ENCODE assay signal across 13 cellular contexts in genomic region chr2:231617059-231617926, GRCh38. TPM values are rescaled to one million over a fixed set of nuclear protein-coding genes. Genes with fewer than 3 reads are reported as not detected.
A peak's percentile ranks its signal among the peaks of the same experiment; 100 is the strongest.
DNase-seq lines count a peak whose midpoint lies in the region; ATAC-seq and TF ChIP-seq lines count a peak whose summit lies in the region.
"Had no signal": no experiment of that assay in that cellular context is flagged by ENCODE, and none has a peak within 500 bp of the region (broad histone marks: within the 10 kb centered on the region; RNA-seq: fewer than 3 reads in every experiment).

No MANE protein-coding gene starts in this region.

- H3K4me3 ChIP-seq in IMR-90 (ENCODE audit: insufficient read depth, low read depth, low read length) (no peak overlapping the region), muscle layer of colon (ENCODE audit: low read depth in 1 of 2, low read length in 2 of 2) (no peak overlapping the region)

- 0 out of 2 replicates have a peak overlapping the region, but pooled peaks have one; percentile 42 for H2BK20ac ChIP-seq in IMR-90 (ENCODE audit: low read depth, low read length)

- 0 out of 2 replicates have a peak overlapping the region, but pooled peaks have one; percentile 69 for H3K23ac ChIP-seq in IMR-90 (ENCODE audit: low read depth, low read length)

- no peak overlapping the region for H3K4me2 ChIP-seq in IMR-90 (ENCODE audit: low read depth, low read length)

- H2AFZ ChIP-seq in IMR-90 (replicated peaks; ENCODE audit: low read length, poor library complexity): peak overlapping the region; percentile 69
- H2AFZ ChIP-seq: parathyroid adenoma had no signal

- no peak for TF ChIP-seq CTCF in CD4-positive, alpha-beta T cell (IDR thresholded peaks at IDR 0.05)
- no peak for TF ChIP-seq CTCF in IMR-90 (conservative IDR thresholded peaks at IDR 0.05; ENCODE audit: low read depth, low read length)

- H3K9me3 ChIP-seq in CD4-positive, alpha-beta T cell (ENCODE audit: control insufficient read depth, low read length): no peaks in the 10 kb centered on the region
- H3K9me3 ChIP-seq in IMR-90 (ENCODE audit: control insufficient read depth, insufficient read depth, low read length) (no peaks in the 10 kb centered on the region), muscle layer of colon (ENCODE audit: low read length) (no peaks in the 10 kb centered on the region)

- 0 out of 2 replicates have a peak overlapping the region, but pooled peaks have one; percentile 29 for H3K14ac ChIP-seq in IMR-90 (replicated peaks; ENCODE audit: low read depth, low read length)

- H3K9me1 ChIP-seq in IMR-90 (ENCODE audit: insufficient read depth, low read length): peaks cover 7% of the 10 kb centered on the region; the same call in 1 of the 2 replicates

- TF ChIP-seq POLR2A in IMR-90 (IDR thresholded peaks at IDR 0.05; ENCODE audit: low read depth, low read length): no peak

- no peaks in the 10 kb centered on the region for H3K36me3 Mint-ChIP-seq in CD4-positive, alpha-beta T cell (ENCODE audit: low read depth)
- H3K36me3 Mint-ChIP-seq in activated T-helper 2 cell treated with anti-CD3 and anti-CD28 coated beads, Interferon-gamma antibody, Interleukin-2, Interleukin-4, amounts not matched to agents 10 μg/mL and 5 μg/mL and 100 μg/mL, durations not matched to agents 14 hours and 24 hours and 36 hours (ENCODE audit: low read depth): no peaks in the 10 kb centered on the region

- H3K4me1 Mint-ChIP-seq in CD4-positive, alpha-beta T cell (ENCODE audit: low read depth): peaks cover 40% of the 10 kb centered on the region
- H3K4me1 Mint-ChIP-seq in activated T-helper 2 cell treated with anti-CD3 and anti-CD28 coated beads, Interferon-gamma antibody, Interleukin-2, Interleukin-4, amounts not matched to agents 10 μg/mL and 5 μg/mL and 100 μg/mL, durations not matched to agents 14 hours and 24 hours and 36 hours (ENCODE audit: low read depth): peaks cover 47% of the 10 kb centered on the region

- CTCF ChIA-PET in CD4-positive, alpha-beta T cell (lab: Charles Lee): interaction anchor here (0.6 to 1.8 kb wide), 5 partner anchors 16 to 268 kb away, joined by 3 to 4 read pairs (median 3); no protein-coding TSS in a partner anchor
- CTCF ChIA-PET in IMR-90 (lab: Yijun Ruan, JAX): interaction anchor here (1.4 kb wide), 1 partner anchor 97 kb away, joined by 4 read pairs; no protein-coding TSS in a partner anchor

- H2BK15ac ChIP-seq in IMR-90 (ENCODE audit: low read depth, low read length): no peak overlapping the region

- 27% methylated on average over 3 of the region's 13 CpGs; no CpG with 5 or more reads in 1 of the 2 experiments for WGBS in IMR-90 (ENCODE audit: extremely low coverage in 2 of 2, insufficient read length in 1 of 2), 2 experiments

- H3K4ac ChIP-seq in IMR-90 (ENCODE audit: low read depth, low read length): no peak overlapping the region; the same call in none of the 2 replicates

- H3K27me3 ChIP-seq in CD4-positive, alpha-beta T cell (ENCODE audit: control insufficient read depth, insufficient read depth, low read length): no peaks in the 10 kb centered on the region
- H3K27me3 ChIP-seq in IMR-90 (ENCODE audit: control insufficient read depth, insufficient read depth, low read length): no peaks in the 10 kb centered on the region
- H3K27me3 ChIP-seq in muscle layer of colon (ENCODE audit: control insufficient read depth in 1 of 2, insufficient read depth in 2 of 2, low read length in 2 of 2): no peaks in the 10 kb centered on the region

- no peaks in the 10 kb centered on the region for H3K36me3 ChIP-seq in IMR-90 (ENCODE audit: control insufficient read depth, insufficient read depth, low read length)
- no peaks in the 10 kb centered on the region for H3K36me3 ChIP-seq in muscle layer of colon (ENCODE audit: insufficient read depth, low read length)

- H4K8ac ChIP-seq in IMR-90 (ENCODE audit: low read depth in 2 of 2, low read length in 2 of 2): peak overlapping the region in 1 of 2 experiments; percentile 1; a peak in 1 of 4 replicates

- H2AK5ac ChIP-seq in IMR-90 (ENCODE audit: low read depth, low read length): no peak overlapping the region

- no peak for ATAC-seq in CD4-positive, alpha-beta T cell (ENCODE audit: poor library complexity)
- ATAC-seq in IMR-90 (ENCODE audit: low read depth): no peak
- ATAC-seq in GM18519 (IDR thresholded peaks at IDR 0.05; ENCODE audit: low FRiP score, unreplicated experiment): no peak
- ATAC-seq: Right ventricle myocardium inferior had no signal

- H3K27me3 Mint-ChIP-seq in CD4-positive, alpha-beta T cell: no peaks in the 10 kb centered on the region
- no peaks in the 10 kb centered on the region for H3K27me3 Mint-ChIP-seq in activated T-helper 2 cell treated with anti-CD3 and anti-CD28 coated beads, Interferon-gamma antibody, Interleukin-2, Interleukin-4, amounts not matched to agents 10 μg/mL and 5 μg/mL and 100 μg/mL, durations not matched to agents 14 hours and 24 hours and 36 hours (ENCODE audit: low read depth)

- no peak overlapping the region for H3K56ac ChIP-seq in IMR-90 (ENCODE audit: extremely low read depth, insufficient read depth, low read length)

- H2BK120ac ChIP-seq in IMR-90 (ENCODE audit: low read depth, low read length): 0 out of 2 replicates have a peak overlapping the region, but pooled peaks have one; percentile 5

- DNase-seq in CD4-positive, alpha-beta T cell: no peak
- DNase-seq in IMR-90: peak; percentile 31
- DNase-seq in activated T-helper 2 cell treated with anti-CD3 and anti-CD28 coated beads, Interferon-gamma antibody, Interleukin-2, Interleukin-4, amounts not matched to agents 10 μg/mL and 5 μg/mL and 100 μg/mL, durations not matched to agents 14 hours and 24 hours and 36 hours (ENCODE audit: low spot score): no peak
- DNase-seq in stimulated activated CD4-positive, alpha-beta T cell treated with anti-CD3 and anti-CD28 coated beads, Interleukin-15, amount 100 ng/mL, for 24 hours: no peak
- DNase-seq in posterior vena cava (ENCODE audit: low spot score): no peak
- DNase-seq in activated effector memory CD4-positive, alpha-beta T cell treated with anti-CD3 and anti-CD28 coated beads, Interleukin-2, amount 50 U/mL, for 16 hours: no peak
- DNase-seq: anterior cingulate cortex had no signal

- H4K91ac ChIP-seq in IMR-90 (ENCODE audit: insufficient read depth, low read depth, low read length): no peak overlapping the region; the same call in 1 of the 2 replicates

- POLR2A ChIA-PET in CD4-positive, alpha-beta T cell (lab: Charles Lee): interaction anchor here (0.9 to 1.6 kb wide), 6 partner anchors 45 to 164 kb away, joined by 3 to 6 read pairs (median 3); partner anchors contain the start of genes PDE6D and PTMA
- POLR2A ChIA-PET in IMR-90 (lab: Charles Lee; ENCODE audit: unreplicated experiment): no interaction called here

- intact Hi-C loops in CD4-positive, alpha-beta T cell (cut with DNase I, micrococcal nuclease): no loop called here
- intact Hi-C loops in IMR-90 (cut with micrococcal nuclease): no loop called here
- intact Hi-C loops in activated T-helper 2 cell treated with anti-CD3 and anti-CD28 coated beads, Interferon-gamma antibody, Interleukin-2, Interleukin-4, amounts not matched to agents 10 μg/mL and 5 μg/mL and 100 μg/mL, durations not matched to agents 14 hours and 24 hours and 36 hours (cut with micrococcal nuclease): loop anchor here (10.0 kb wide), 1 partner anchor 562 kb away; the partner anchor contains the start of gene PSMD1
- intact Hi-C loops in posterior vena cava (cut with DNase I): loop anchor here in 1 of 2 donors (2.0 kb wide), 1 partner anchor 60 kb away; no protein-coding TSS in a partner anchor

- H3K4me1 ChIP-seq in IMR-90 (ENCODE audit: control insufficient read depth, insufficient read depth, low read length) (peaks cover 18% of the 10 kb centered on the region), muscle layer of colon (ENCODE audit: insufficient read depth, low read length) (peaks cover 34% of the 10 kb centered on the region)

- H4K5ac ChIP-seq in IMR-90 (ENCODE audit: low read depth, low read length): no peak overlapping the region

- no TSS peak for BruUV-seq in IMR-90 (replicated peaks; lab: Mats Ljungman, UMichigan)

- no peak overlapping the region for H3K9ac ChIP-seq in IMR-90 (ENCODE audit: low read depth, low read length)
- H3K9ac ChIP-seq in muscle layer of colon (ENCODE audit: low read length): no peak overlapping the region
- H3K9ac ChIP-seq: parathyroid adenoma had no signal

- no peak for TF ChIP-seq RAD21 in IMR-90 (IDR thresholded peaks at IDR 0.05; ENCODE audit: low read length)

- no peaks in the 10 kb centered on the region for H4K20me1 ChIP-seq in IMR-90 (ENCODE audit: insufficient read depth, low read length)

- no peak overlapping the region for H2BK5ac ChIP-seq in IMR-90 (ENCODE audit: low read depth, low read length, poor library complexity, severe bottlenecking)

- H3K27ac ChIP-seq in CD4-positive, alpha-beta T cell (ENCODE audit: low read depth, low read length): no peak overlapping the region
- H3K27ac ChIP-seq in IMR-90 (ENCODE audit: insufficient read depth, low read length) (no peak overlapping the region), muscle layer of colon (ENCODE audit: low read depth, low read length) (peak overlapping the region; percentile 46)
- H3K27ac ChIP-seq: parathyroid adenoma had no signal

- H3K18ac ChIP-seq in IMR-90 (ENCODE audit: low read depth, low read length): no peak overlapping the region

- dilution Hi-C loops in IMR-90 (cut with HindIII; ENCODE audit: low sequenced_read_pairs, unreplicated experiment): no loop called here

- H2AK9ac ChIP-seq in IMR-90 (replicated peaks; ENCODE audit: low read depth, low read length, poor library complexity): no peak overlapping the region

- H3K4me3 Mint-ChIP-seq in CD4-positive, alpha-beta T cell: peak overlapping the region; percentile 68
- H3K4me3 Mint-ChIP-seq in activated T-helper 2 cell treated with anti-CD3 and anti-CD28 coated beads, Interferon-gamma antibody, Interleukin-2, Interleukin-4, amounts not matched to agents 10 μg/mL and 5 μg/mL and 100 μg/mL, durations not matched to agents 14 hours and 24 hours and 36 hours (ENCODE audit: low read depth): no peak overlapping the region

- no peaks in the 10 kb centered on the region; a peak in 1 of 4 replicates for H3K79me1 ChIP-seq in IMR-90 (ENCODE audit: low read depth in 1 of 2, low read length in 2 of 2)

- peak overlapping the region; percentile 61 for H3K27ac Mint-ChIP-seq in CD4-positive, alpha-beta T cell
- peak overlapping the region; percentile 62 for H3K27ac Mint-ChIP-seq in activated T-helper 2 cell treated with anti-CD3 and anti-CD28 coated beads, Interferon-gamma antibody, Interleukin-2, Interleukin-4, amounts not matched to agents 10 μg/mL and 5 μg/mL and 100 μg/mL, durations not matched to agents 14 hours and 24 hours and 36 hours

- in situ Hi-C loops in IMR-90 (cut with MboI; ENCODE audit: low sequenced_read_pairs): no loop called here

- H3K9me3 Mint-ChIP-seq in CD4-positive, alpha-beta T cell: no peaks in the 10 kb centered on the region
- no peaks in the 10 kb centered on the region for H3K9me3 Mint-ChIP-seq in activated T-helper 2 cell treated with anti-CD3 and anti-CD28 coated beads, Interferon-gamma antibody, Interleukin-2, Interleukin-4, amounts not matched to agents 10 μg/mL and 5 μg/mL and 100 μg/mL, durations not matched to agents 14 hours and 24 hours and 36 hours

RNA-seq across cellular contexts. Expression of gene TEX44, which starts 24.6 kb away (rescaled TPM):
- total RNA-seq in CD4-positive, alpha-beta T cell: not detected
- not detected in 2 replicates for total RNA-seq in IMR-90 (2012; rRNA removed)
- not detected in 2 replicates for polyA plus RNA-seq in IMR-90 (2012; rRNA removed)
- not detected in 2 replicates for polyA plus RNA-seq in IMR-90 (2012; cell fraction: cytosol; rRNA removed)
- not detected in 2 replicates for polyA plus RNA-seq in IMR-90 (2012; cell fraction: nucleus; rRNA removed; ENCODE audit: low replicate concordance)
- not detected in 2 replicates for total RNA-seq in activated T-helper 2 cell treated with anti-CD3 and anti-CD28 coated beads, Interferon-gamma antibody, Interleukin-2, Interleukin-4, amounts not matched to agents 10 μg/mL and 5 μg/mL and 100 μg/mL, durations not matched to agents 14 hours and 24 hours and 36 hours
- total RNA-seq in posterior vena cava: not detected
- total RNA-seq: activated CD8-positive, alpha-beta memory T cell treated with anti-CD3 and anti-CD28 coated beads for 36 hours; fibroblast of lung; Right ventricle myocardium inferior had no signal
- polyA plus RNA-seq: fibroblast of lung had no signal
